ENCODE assay signal across 19 cellular contexts in the genomic region with DNA sequence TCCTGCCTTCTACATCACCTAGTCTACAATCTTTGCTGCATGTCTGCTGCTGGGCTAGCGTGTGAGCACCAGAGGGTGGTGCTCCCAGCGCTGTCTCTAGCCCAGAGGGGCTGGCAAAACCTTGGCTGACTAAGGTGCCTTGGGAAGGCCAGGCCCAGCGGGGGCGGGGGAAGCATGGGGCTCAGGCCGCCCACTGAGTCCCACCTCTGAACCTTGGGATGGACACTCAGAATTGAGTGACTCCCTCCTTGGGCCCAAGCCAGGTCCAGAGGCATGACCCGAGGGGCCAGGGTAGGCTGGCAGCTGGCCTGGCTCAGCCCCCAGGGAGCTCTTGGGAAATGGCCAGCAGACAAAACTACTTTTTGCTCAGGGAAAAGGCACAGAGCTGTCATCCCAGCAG. TPM values are rescaled to one million over a fixed set of nuclear protein-coding genes. Genes with fewer than 3 reads are reported as not detected.
"Had no signal": no experiment of that assay in that cellular context is flagged by ENCODE, and none has a peak within 500 bp of the region (broad histone marks: within the 10 kb centered on the region; RNA-seq: fewer than 3 reads in every experiment).

No MANE protein-coding gene starts in this region.

- H3K27ac ChIP-seq: thoracic aorta, upper lobe of right lung had no signal

- H3K9me3 ChIP-seq: thoracic aorta, upper lobe of right lung had no signal

- H3K4me2 ChIP-seq: smooth muscle cell had no signal

- H3K4me1 Mint-ChIP-seq: WTC11 had no signal

- H3K27me3 ChIP-seq: upper lobe of right lung had no signal

- H3K4me3 Mint-ChIP-seq: activated naive CD8-positive, alpha-beta T cell; natural killer cell treated with Interleukin-12 subunit alpha and Interleukin-12 subunit beta and Interleukin-15 and Interleukin-18, amount 100 ng/mL, for 72 hours; stimulated activated naive B cell treated with anti-CD40 and anti-IgM and Interleukin-4, amounts not matched to agents 10 μg/mL and 1 μg/mL and 100 μg/mL, for 72 hours; T-cell; T-helper 2 cell treated with Interferon-gamma antibody and Interleukin-4, amounts not matched to agents 5 μg/mL and 100 μg/mL, for 36 hours; WTC11 had no signal

- H3K9me3 Mint-ChIP-seq: natural killer cell treated with Interleukin-12 subunit alpha and Interleukin-12 subunit beta and Interleukin-15 and Interleukin-18, amount 100 ng/mL, for 72 hours; stimulated activated naive B cell treated with anti-CD40 and anti-IgM and Interleukin-4, amounts not matched to agents 10 μg/mL and 1 μg/mL and 100 μg/mL, for 72 hours; T-cell; T-helper 2 cell treated with Interferon-gamma antibody and Interleukin-4, amounts not matched to agents 5 μg/mL and 100 μg/mL, for 36 hours; WTC11 had no signal

- H3K27ac Mint-ChIP-seq: activated naive CD8-positive, alpha-beta T cell; natural killer cell treated with Interleukin-12 subunit alpha and Interleukin-12 subunit beta and Interleukin-15 and Interleukin-18, amount 100 ng/mL, for 72 hours; stimulated activated naive B cell treated with anti-CD40 and anti-IgM and Interleukin-4, amounts not matched to agents 10 μg/mL and 1 μg/mL and 100 μg/mL, for 72 hours; T-cell; T-helper 2 cell treated with Interferon-gamma antibody and Interleukin-4, amounts not matched to agents 5 μg/mL and 100 μg/mL, for 36 hours; WTC11 had no signal

- H3K4me3 ChIP-seq: smooth muscle cell, thoracic aorta, upper lobe of right lung had no signal

- H3K27me3 Mint-ChIP-seq: activated naive CD8-positive, alpha-beta T cell; natural killer cell treated with Interleukin-12 subunit alpha and Interleukin-12 subunit beta and Interleukin-15 and Interleukin-18, amount 100 ng/mL, for 72 hours; stimulated activated naive B cell treated with anti-CD40 and anti-IgM and Interleukin-4, amounts not matched to agents 10 μg/mL and 1 μg/mL and 100 μg/mL, for 72 hours; T-cell had no signal

- DNase-seq: activated gamma-delta T cell treated with Interleukin-2 at 50 U/mL for 16 hours; activated T-cell treated with anti-CD3 and anti-CD28 coated beads, Interleukin-2, amount 50 U/mL, for 1 hour; cortex of kidney; erythroblast; foreskin melanocyte; glutamatergic neuron; left ventricle myocardium superior; mammary epithelial cell; stimulated activated CD4-positive, alpha-beta T cell treated with anti-CD3 and anti-CD28 coated beads, Interleukin-15, amount 100 ng/mL, for 24 hours; stimulated activated CD8-positive, alpha-beta memory T cell treated with anti-CD3 and anti-CD28 coated beads, Interleukin-4, amount 100 ng/mL, for 48 hours; stimulated activated naive B cell treated with anti-CD40 and anti-IgM and Interleukin-4, amounts not matched to agents 10 μg/mL and 1 μg/mL and 100 μg/mL, for 72 hours; T-cell; upper lobe of right lung had no signal

- H3K4me1 ChIP-seq: upper lobe of right lung had no signal

RNA-seq across cellular contexts. Expression of a gene that starts 7.6 kb away (rescaled TPM):
- total RNA-seq: mammary epithelial cell; natural killer cell treated with Interleukin-12 subunit alpha and Interleukin-12 subunit beta and Interleukin-15 and Interleukin-18, amount 100 ng/mL, for 72 hours; smooth muscle cell had no signal
- polyA plus RNA-seq: mammary epithelial cell had no signal

RNA-seq across cellular contexts. Expression of a gene that starts 35.5 kb away (rescaled TPM):
- total RNA-seq: left ventricle myocardium superior; natural killer cell treated with Interleukin-12 subunit alpha and Interleukin-12 subunit beta and Interleukin-15 and Interleukin-18, amount 100 ng/mL, for 72 hours had no signal
- polyA plus RNA-seq: smooth muscle cell had no signal
